ENCODE assay signal across 1 cellular context in genomic region chr1:1020000-1020404, GRCh38.
TF ChIP-seq lines count a peak whose summit lies in the region.

Gene AGRN (plus strand): TSS chr1:1020120. CDS start chr1:1020173, 53 bp downstream.

TF ChIP-seq in GM23338, 12 proteins besides CTCF, POLR2A, EP300 and RAD21 (continued from another document):
- TF ChIP-seq, protein P1, sequence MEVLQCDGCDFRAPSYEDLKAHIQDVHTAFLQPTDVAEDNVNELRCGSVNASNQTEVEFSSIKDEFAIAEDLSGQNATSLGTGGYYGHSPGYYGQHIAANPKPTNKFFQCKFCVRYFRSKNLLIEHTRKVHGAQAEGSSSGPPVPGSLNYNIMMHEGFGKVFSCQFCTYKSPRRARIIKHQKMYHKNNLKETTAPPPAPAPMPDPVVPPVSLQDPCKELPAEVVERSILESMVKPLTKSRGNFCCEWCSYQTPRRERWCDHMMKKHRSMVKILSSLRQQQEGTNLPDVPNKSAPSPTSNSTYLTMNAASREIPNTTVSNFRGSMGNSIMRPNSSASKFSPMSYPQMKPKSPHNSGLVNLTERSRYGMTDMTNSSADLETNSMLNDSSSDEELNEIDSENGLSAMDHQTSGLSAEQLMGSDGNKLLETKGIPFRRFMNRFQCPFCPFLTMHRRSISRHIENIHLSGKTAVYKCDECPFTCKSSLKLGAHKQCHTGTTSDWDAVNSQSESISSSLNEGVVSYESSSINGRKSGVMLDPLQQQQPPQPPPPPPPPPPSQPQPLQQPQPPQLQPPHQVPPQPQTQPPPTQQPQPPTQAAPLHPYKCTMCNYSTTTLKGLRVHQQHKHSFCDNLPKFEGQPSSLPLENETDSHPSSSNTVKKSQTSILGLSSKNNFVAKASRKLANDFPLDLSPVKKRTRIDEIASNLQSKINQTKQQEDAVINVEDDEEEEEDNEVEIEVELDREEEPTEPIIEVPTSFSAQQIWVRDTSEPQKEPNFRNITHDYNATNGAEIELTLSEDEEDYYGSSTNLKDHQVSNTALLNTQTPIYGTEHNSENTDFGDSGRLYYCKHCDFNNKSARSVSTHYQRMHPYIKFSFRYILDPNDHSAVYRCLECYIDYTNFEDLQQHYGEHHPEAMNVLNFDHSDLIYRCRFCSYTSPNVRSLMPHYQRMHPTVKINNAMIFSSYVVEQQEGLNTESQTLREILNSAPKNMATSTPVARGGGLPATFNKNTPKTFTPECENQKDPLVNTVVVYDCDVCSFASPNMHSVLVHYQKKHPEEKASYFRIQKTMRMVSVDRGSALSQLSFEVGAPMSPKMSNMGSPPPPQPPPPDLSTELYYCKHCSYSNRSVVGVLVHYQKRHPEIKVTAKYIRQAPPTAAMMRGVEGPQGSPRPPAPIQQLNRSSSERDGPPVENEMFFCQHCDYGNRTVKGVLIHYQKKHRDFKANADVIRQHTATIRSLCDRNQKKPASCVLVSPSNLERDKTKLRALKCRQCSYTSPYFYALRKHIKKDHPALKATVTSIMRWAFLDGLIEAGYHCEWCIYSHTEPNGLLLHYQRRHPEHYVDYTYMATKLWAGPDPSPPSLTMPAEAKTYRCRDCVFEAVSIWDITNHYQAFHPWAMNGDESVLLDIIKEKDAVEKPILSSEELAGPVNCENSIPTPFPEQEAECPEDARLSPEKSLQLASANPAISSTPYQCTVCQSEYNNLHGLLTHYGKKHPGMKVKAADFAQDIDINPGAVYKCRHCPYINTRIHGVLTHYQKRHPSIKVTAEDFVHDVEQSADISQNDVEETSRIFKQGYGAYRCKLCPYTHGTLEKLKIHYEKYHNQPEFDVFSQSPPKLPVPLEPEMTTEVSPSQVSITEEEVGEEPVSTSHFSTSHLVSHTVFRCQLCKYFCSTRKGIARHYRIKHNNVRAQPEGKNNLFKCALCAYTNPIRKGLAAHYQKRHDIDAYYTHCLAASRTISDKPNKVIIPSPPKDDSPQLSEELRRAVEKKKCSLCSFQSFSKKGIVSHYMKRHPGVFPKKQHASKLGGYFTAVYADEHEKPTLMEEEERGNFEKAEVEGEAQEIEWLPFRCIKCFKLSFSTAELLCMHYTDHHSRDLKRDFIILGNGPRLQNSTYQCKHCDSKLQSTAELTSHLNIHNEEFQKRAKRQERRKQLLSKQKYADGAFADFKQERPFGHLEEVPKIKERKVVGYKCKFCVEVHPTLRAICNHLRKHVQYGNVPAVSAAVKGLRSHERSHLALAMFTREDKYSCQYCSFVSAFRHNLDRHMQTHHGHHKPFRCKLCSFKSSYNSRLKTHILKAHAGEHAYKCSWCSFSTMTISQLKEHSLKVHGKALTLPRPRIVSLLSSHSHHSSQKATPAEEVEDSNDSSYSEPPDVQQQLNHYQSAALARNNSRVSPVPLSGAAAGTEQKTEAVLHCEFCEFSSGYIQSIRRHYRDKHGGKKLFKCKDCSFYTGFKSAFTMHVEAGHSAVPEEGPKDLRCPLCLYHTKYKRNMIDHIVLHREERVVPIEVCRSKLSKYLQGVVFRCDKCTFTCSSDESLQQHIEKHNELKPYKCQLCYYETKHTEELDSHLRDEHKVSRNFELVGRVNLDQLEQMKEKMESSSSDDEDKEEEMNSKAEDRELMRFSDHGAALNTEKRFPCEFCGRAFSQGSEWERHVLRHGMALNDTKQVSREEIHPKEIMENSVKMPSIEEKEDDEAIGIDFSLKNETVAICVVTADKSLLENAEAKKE (CRISPR knock-in tag; IDR thresholded peaks at IDR 0.05): no peak
- TF ChIP-seq, protein P2, sequence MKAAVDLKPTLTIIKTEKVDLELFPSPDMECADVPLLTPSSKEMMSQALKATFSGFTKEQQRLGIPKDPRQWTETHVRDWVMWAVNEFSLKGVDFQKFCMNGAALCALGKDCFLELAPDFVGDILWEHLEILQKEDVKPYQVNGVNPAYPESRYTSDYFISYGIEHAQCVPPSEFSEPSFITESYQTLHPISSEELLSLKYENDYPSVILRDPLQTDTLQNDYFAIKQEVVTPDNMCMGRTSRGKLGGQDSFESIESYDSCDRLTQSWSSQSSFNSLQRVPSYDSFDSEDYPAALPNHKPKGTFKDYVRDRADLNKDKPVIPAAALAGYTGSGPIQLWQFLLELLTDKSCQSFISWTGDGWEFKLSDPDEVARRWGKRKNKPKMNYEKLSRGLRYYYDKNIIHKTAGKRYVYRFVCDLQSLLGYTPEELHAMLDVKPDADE (IDR thresholded peaks at IDR 0.05): no peak
